ENCODE assay signal across 17 cellular contexts in the genomic region with DNA sequence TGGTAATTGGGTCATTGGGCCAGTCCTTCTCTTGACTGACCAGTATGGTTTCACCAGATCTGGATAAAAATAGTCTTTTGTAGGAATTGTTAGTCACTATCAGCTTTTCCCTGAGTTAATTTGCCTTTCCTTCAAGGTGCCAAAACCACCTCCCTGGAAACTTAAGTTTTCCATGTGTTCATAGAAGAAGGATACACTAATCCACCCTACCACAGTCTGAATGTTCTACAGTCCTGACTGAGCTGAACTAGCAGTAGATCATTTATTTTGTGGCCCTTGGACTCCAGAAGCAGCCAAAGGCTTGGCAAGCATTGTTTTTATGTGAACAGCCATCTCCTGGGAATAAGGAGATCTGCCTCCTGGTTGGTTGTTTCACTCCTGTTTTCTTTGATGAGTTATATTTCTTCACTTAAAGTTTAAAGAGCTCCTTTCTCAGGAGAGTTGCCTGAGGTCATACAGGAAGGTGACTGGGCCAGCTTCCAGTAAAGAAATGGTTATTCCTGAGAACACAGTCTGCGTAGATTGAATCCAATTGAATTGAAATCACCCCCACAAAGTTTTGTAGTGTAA.
DNase-seq lines count a peak whose midpoint lies in the region; FAIRE-seq and TF ChIP-seq lines count a peak whose summit lies in the region.
"Had no signal": no experiment of that assay in that cellular context is flagged by ENCODE, and none has a peak within 500 bp of the region (broad histone marks: within the 10 kb centered on the region; RNA-seq: fewer than 3 reads in every experiment).

No MANE protein-coding gene starts in this region.

- H3K4me1 ChIP-seq in astrocyte (ENCODE audit: insufficient read depth, low read length) = no peaks in the 10 kb centered on the region

- H3K36me3 Mint-ChIP-seq in astrocyte (ENCODE audit: low read depth, unreplicated experiment) = no peaks in the 10 kb centered on the region

- H3K4me3 ChIP-seq in astrocyte (ENCODE audit: insufficient read depth, low read depth, low read length) (no peak overlapping the region), fibroblast of mammary gland (ENCODE audit: control insufficient read depth, low read depth, low read length) (no peak overlapping the region)
- H3K4me3 ChIP-seq: K562 had no signal

- DNase-seq in AG08395 (ENCODE audit: low spot score) = peak; percentile 4
- peak; percentile 75 for DNase-seq in astrocyte (ENCODE audit: low read depth)
- DNase-seq in fibroblast of mammary gland (ENCODE audit: low read depth) = peak; percentile 17
- peak; percentile 57 for DNase-seq in stromal cell of bone marrow (ENCODE audit: low read depth)
- no peak for DNase-seq in NCI-H2107 (lab: John Stamatoyannopoulos, UW)
- DNase-seq in NCI-H187 (lab: John Stamatoyannopoulos, UW) = no peak
- no peak for DNase-seq in stimulated activated naive CD4-positive, alpha-beta T cell treated with Interleukin-2 at 50 U/mL for 16 hours (lab: John Stamatoyannopoulos, UW)
- DNase-seq: DND-41, MV-4-11, NCI-H187 treated with DMSO at 0.1 percent for 48 hours, NCI-H345, NCI-H524 treated with DMSO at 0.1 percent for 48 hours, PC-3 had no signal

- H4K20me1 ChIP-seq in astrocyte (ENCODE audit: insufficient read depth, low read length) = no peaks in the 10 kb centered on the region

- H3K4me2 ChIP-seq in astrocyte (ENCODE audit: low read length) = no peak overlapping the region

- H3K79me2 ChIP-seq in astrocyte (ENCODE audit: insufficient read depth, low read length) = no peaks in the 10 kb centered on the region

- no peak for FAIRE-seq in astrocyte (lab: Jason Lieb, UNC)
- FAIRE-seq: H1, K562 had no signal

- peaks cover 7% of the 10 kb centered on the region for H3K4me1 Mint-ChIP-seq in astrocyte (ENCODE audit: low read depth, unreplicated experiment)

- no peaks in the 10 kb centered on the region for H3K27me3 Mint-ChIP-seq in astrocyte (ENCODE audit: low read depth, unreplicated experiment)

- H3K27ac Mint-ChIP-seq in astrocyte (ENCODE audit: unreplicated experiment) = no peak overlapping the region

- no peaks in the 10 kb centered on the region for H3K27me3 ChIP-seq in astrocyte (ENCODE audit: insufficient read depth, low read length)

- no peak overlapping the region for H3K9ac ChIP-seq in astrocyte (ENCODE audit: low read length)

- no peak overlapping the region for H3K27ac ChIP-seq in astrocyte (ENCODE audit: low read depth, low read length)
- H3K27ac ChIP-seq: C4-2B, RWPE1 had no signal

- TF ChIP-seq CTCF in astrocyte (IDR thresholded peaks at IDR 0.05; ENCODE audit: insufficient read depth, low read depth, low read length) (no peak), fibroblast of mammary gland (conservative IDR thresholded peaks at IDR 0.05; ENCODE audit: control insufficient read depth, insufficient read depth, low read depth, low read length) (no peak)

- no peaks in the 10 kb centered on the region for H3K9me3 ChIP-seq in astrocyte (ENCODE audit: insufficient read depth, low read depth, low read length)

- no peak overlapping the region for H3K4me3 Mint-ChIP-seq in astrocyte (ENCODE audit: unreplicated experiment)

- no peaks in the 10 kb centered on the region for H3K9me3 Mint-ChIP-seq in astrocyte (ENCODE audit: unreplicated experiment)

- H3K36me3 ChIP-seq in astrocyte (ENCODE audit: insufficient read depth, low read length) = no peaks in the 10 kb centered on the region

- no peak overlapping the region for H2AFZ ChIP-seq in astrocyte (ENCODE audit: low read depth, low read length)

Comparison
In these comparisons a context has a peak if more than half of its experiments do, and no peak if none do; other contexts are left out.
1. DNase-seq: peak in AG08395 (single experiment), astrocyte (single experiment), fibroblast of mammary gland (single experiment) and stromal cell of bone marrow (single experiment); none in NCI-H2107 (single experiment), NCI-H187 (0 of 2) and stimulated activated naive CD4-positive, alpha-beta T cell treated with Interleukin-2 at 50 U/mL for 16 hours (single experiment).